17 cellular contexts compared by ENCODE assay signal in genomic region chr2:20663196-20664070, GRCh38. TPM values are rescaled to one million over a fixed set of nuclear protein-coding genes. Genes with fewer than 3 reads are reported as not detected.
DNase-seq lines count a peak whose midpoint lies in the region; ATAC-seq and TF ChIP-seq lines count a peak whose summit lies in the region.
"Had no signal": no experiment of that assay in that cellular context is flagged by ENCODE, and none has a peak within 500 bp of the region (broad histone marks: within the 10 kb centered on the region; RNA-seq: fewer than 3 reads in every experiment).

No MANE protein-coding gene starts in this region.

- H3K4me1 Mint-ChIP-seq in stimulated activated memory B cell treated with anti-CD40 and anti-IgM and Interleukin-4, amounts not matched to agents 10 μg/mL and 1 μg/mL and 100 μg/mL, for 72 hours: peaks cover 51% of the 10 kb centered on the region
- peaks cover 11 to 12% of the 10 kb centered on the region in 2 donors for H3K4me1 Mint-ChIP-seq in immature natural killer cell

- no peak overlapping the region for H3K9ac ChIP-seq in SK-N-SH
- H3K9ac ChIP-seq: BLaER1 treated with 17β-estradiol and CSF1 and Interleukin-3, amounts not matched to agents 10 nM and 100 nM had no signal

- no peaks in the 10 kb centered on the region for H3K79me2 ChIP-seq in SK-N-SH (ENCODE audit: insufficient read depth)

- no peak overlapping the region for H2AFZ ChIP-seq in SK-N-SH (ENCODE audit: low read depth)

- H3K27ac Mint-ChIP-seq in stimulated activated memory B cell treated with anti-CD40 and anti-IgM and Interleukin-4, amounts not matched to agents 10 μg/mL and 1 μg/mL and 100 μg/mL, for 72 hours: peak overlapping the region; percentile 9
- H3K27ac Mint-ChIP-seq in immature natural killer cell: no peak overlapping the region

- no peaks in the 10 kb centered on the region for H3F3A ChIP-seq in SK-N-SH (replicated peaks; ENCODE audit: insufficient read depth)

- no peaks in the 10 kb centered on the region for H4K20me1 ChIP-seq in SK-N-SH (ENCODE audit: insufficient read depth)

- ATAC-seq in SK-N-SH treated with all-trans-retinoic acid at 6 μM for 48 hours (no peak), RWPE2 (ENCODE audit: low read depth) (no peak)
- ATAC-seq in stimulated activated memory B cell treated with anti-CD40 and anti-IgM and Interleukin-4, amounts not matched to agents 10 μg/mL and 1 μg/mL and 100 μg/mL, for 72 hours: no peak

- H3K9me2 ChIP-seq in SK-N-SH: no peaks in the 10 kb centered on the region

- no peak overlapping the region for H3K4me2 ChIP-seq in SK-N-SH
- H3K4me2 ChIP-seq: BLaER1 treated with 17β-estradiol and CSF1 and Interleukin-3, amounts not matched to agents 10 nM and 100 nM had no signal

- 41% methylated on average over 6 of the region's 7 CpGs for WGBS in SK-N-SH (ENCODE audit: low lambda C conversion rate)

- H3K27me3 ChIP-seq in SK-N-SH (ENCODE audit: insufficient read depth) (peaks cover 83% of the 10 kb centered on the region), RWPE2 (ENCODE audit: insufficient read depth, poor library complexity, severe bottlenecking) (peaks cover 61% of the 10 kb centered on the region)
- H3K27me3 ChIP-seq: SJCRH30 had no signal

- no peak overlapping the region for H3K27ac ChIP-seq in SK-N-SH (ENCODE audit: low read depth in 2 of 2, low read length in 1 of 2)
- H3K27ac ChIP-seq in RWPE2 (ENCODE audit: poor library complexity, severe bottlenecking): no peak overlapping the region
- H3K27ac ChIP-seq: BLaER1 treated with 17β-estradiol and CSF1 and Interleukin-3, amounts not matched to agents 10 nM and 100 nM; SJCRH30 had no signal

- no peak for TF ChIP-seq RAD21 in SK-N-SH (IDR thresholded peaks at IDR 0.05; ENCODE audit: low read length)

- DNase-seq in SK-N-SH (peak; percentile 23), RWPE2 (ENCODE audit: low spot score) (peak; percentile 14), kidney tubule cell (ENCODE audit: low spot score) (peak; percentile 84), immature natural killer cell (no peak), ACHN (no peak), NCI-H526 treated with DMSO at 0.1 percent for 48 hours (lab: John Stamatoyannopoulos, UW) (no peak)
- DNase-seq: 8988T, DMS 273 treated with DMSO at 0.1 percent for 48 hours, GOT3, KG1, NCI-H1092 treated with DMSO at 0.1 percent for 48 hours, NCI-H1694, NCI-H2107, SJCRH30 had no signal

- POLR2A ChIA-PET in SK-N-SH (lab: Yijun Ruan, JAX): interaction anchor here (0.5 to 0.6 kb wide), 2 partner anchors 8 to 831 kb away, joined by 3 to 7 read pairs; no protein-coding TSS in a partner anchor

- no peaks in the 10 kb centered on the region for H3K27me3 Mint-ChIP-seq in stimulated activated memory B cell treated with anti-CD40 and anti-IgM and Interleukin-4, amounts not matched to agents 10 μg/mL and 1 μg/mL and 100 μg/mL, for 72 hours
- H3K27me3 Mint-ChIP-seq in immature natural killer cell (ENCODE audit: low read depth in 3 of 3): peaks cover 16 to 28% (median 28%) of the 10 kb centered on the region in 3 donors

- no peak for TF ChIP-seq EP300 in SK-N-SH (IDR thresholded peaks at IDR 0.05; ENCODE audit: borderline replicate concordance in 1 of 2, low read depth in 1 of 2, low read length in 1 of 2)

- H3K4me3 ChIP-seq in SK-N-SH (ENCODE audit: low read depth in 2 of 2, low read length in 1 of 2) (no peak overlapping the region), RWPE2 (ENCODE audit: severe bottlenecking) (no peak overlapping the region)
- H3K4me3 ChIP-seq: BLaER1 treated with 17β-estradiol and CSF1 and Interleukin-3, amounts not matched to agents 10 nM and 100 nM; SJCRH30 had no signal

- H3K9me3 Mint-ChIP-seq in stimulated activated memory B cell treated with anti-CD40 and anti-IgM and Interleukin-4, amounts not matched to agents 10 μg/mL and 1 μg/mL and 100 μg/mL, for 72 hours: no peaks in the 10 kb centered on the region
- no peaks in the 10 kb centered on the region for H3K9me3 Mint-ChIP-seq in immature natural killer cell

- no peaks in the 10 kb centered on the region for H3K36me3 Mint-ChIP-seq in stimulated activated memory B cell treated with anti-CD40 and anti-IgM and Interleukin-4, amounts not matched to agents 10 μg/mL and 1 μg/mL and 100 μg/mL, for 72 hours
- no peaks in the 10 kb centered on the region for H3K36me3 Mint-ChIP-seq in immature natural killer cell

- CTCF ChIA-PET in SK-N-SH (lab: Yijun Ruan, JAX): interaction anchor here (0.6 to 9.8 kb wide), 11 partner anchors 11 to 453 kb away, joined by 3 to 427 read pairs (median 40); partner anchors contain the start of gene HS1BP3

- in situ Hi-C loops in ACHN (cut with HindIII; ENCODE audit: low pct_ligation_motif_present, low pct_unique_long_range_greater_than_20kb, low sequenced_read_pairs): no loop called here

- H3K9me3 ChIP-seq in SK-N-SH: no peaks in the 10 kb centered on the region
- no peaks in the 10 kb centered on the region for H3K9me3 ChIP-seq in RWPE2 (ENCODE audit: severe bottlenecking)
- H3K9me3 ChIP-seq: BLaER1 treated with 17β-estradiol and CSF1 and Interleukin-3, amounts not matched to agents 10 nM and 100 nM; SJCRH30 had no signal

- TF ChIP-seq CTCF in SK-N-SH (IDR thresholded peaks at IDR 0.05) (no peak), RWPE2 (IDR thresholded peaks at IDR 0.05; ENCODE audit: poor library complexity, severe bottlenecking) (no peak)

- H3K4me3 Mint-ChIP-seq in stimulated activated memory B cell treated with anti-CD40 and anti-IgM and Interleukin-4, amounts not matched to agents 10 μg/mL and 1 μg/mL and 100 μg/mL, for 72 hours: no peak overlapping the region
- H3K4me3 Mint-ChIP-seq in immature natural killer cell: no peak overlapping the region

- H3K36me3 ChIP-seq in SK-N-SH (replicated peaks in 1 of 2; ENCODE audit: control insufficient read depth in 1 of 2, insufficient read depth in 2 of 2, low read length in 1 of 2) (no peaks in the 10 kb centered on the region), RWPE2 (ENCODE audit: low read depth) (no peaks in the 10 kb centered on the region)
- H3K36me3 ChIP-seq: BLaER1 treated with 17β-estradiol and CSF1 and Interleukin-3, amounts not matched to agents 10 nM and 100 nM; SJCRH30 had no signal

- H3K4me1 ChIP-seq in SK-N-SH (ENCODE audit: control insufficient read depth in 1 of 2, insufficient read depth in 2 of 2, low read depth in 1 of 2, low read length in 1 of 2) (peaks cover 0 to 17% of the 10 kb centered on the region in 2 experiments; a peak in 2 of 4 replicates), RWPE2 (ENCODE audit: insufficient read depth, poor library complexity, severe bottlenecking) (no peaks in the 10 kb centered on the region)
- H3K4me1 ChIP-seq: SJCRH30 had no signal

TF ChIP-seq in SK-N-SH, 30 proteins besides CTCF, POLR2A, EP300 and RAD21 (continues in another document):
- TF ChIP-seq MXI1 (IDR thresholded peaks at IDR 0.05; ENCODE audit: low read depth, low read length) (no peak), PBX3 (IDR thresholded peaks at IDR 0.05) (no peak), FOSL2 (IDR thresholded peaks at IDR 0.05; ENCODE audit: borderline replicate concordance, low read depth) (no peak), RXRA (IDR thresholded peaks at IDR 0.05; ENCODE audit: borderline replicate concordance, low read depth) (no peak), EZH2phosphoT487 (IDR thresholded peaks at IDR 0.05; ENCODE audit: borderline replicate concordance, low read depth) (no peak), GABPA (IDR thresholded peaks at IDR 0.05; ENCODE audit: low read depth) (no peak), GATA2 (CRISPR knock-in tag; IDR thresholded peaks at IDR 0.05) (no peak), CHD2 (IDR thresholded peaks at IDR 0.05; ENCODE audit: low read length, partially characterized antibody) (no peak), RFX5 (IDR thresholded peaks at IDR 0.05; ENCODE audit: low read length) (no peak), SMC3 (IDR thresholded peaks at IDR 0.05; ENCODE audit: low read depth, low read length) (no peak)

TF ChIP-seq in SK-N-SH treated with all-trans-retinoic acid at 6 μM for 48 hours, 23 proteins besides CTCF, POLR2A, EP300 and RAD21:
- TF ChIP-seq TCF4 (CRISPR knock-in tag; IDR thresholded peaks at IDR 0.05; ENCODE audit: borderline replicate concordance) (no peak), POU6F1 (CRISPR knock-in tag; IDR thresholded peaks at IDR 0.05; ENCODE audit: borderline replicate concordance, low read depth) (no peak), SNAI2 (CRISPR knock-in tag; IDR thresholded peaks at IDR 0.05) (no peak), ARNTL (CRISPR knock-in tag; IDR thresholded peaks at IDR 0.05; ENCODE audit: borderline replicate concordance, low read depth) (no peak), ZNF8 (CRISPR knock-in tag; IDR thresholded peaks at IDR 0.05) (no peak), ZC3H10 (CRISPR knock-in tag; IDR thresholded peaks at IDR 0.05) (no peak), PPARA (CRISPR knock-in tag; IDR thresholded peaks at IDR 0.05; ENCODE audit: borderline replicate concordance) (no peak)

RNA-seq across cellular contexts. Expression of gene GDF7, which starts 3.5 kb away (rescaled TPM):
- polyA plus RNA-seq in SK-N-SH (2012; rRNA removed) (0.02 and 0.03 TPM in 2 replicates), immature natural killer cell (not detected)
- 0.04 TPM in 2 replicates for polyA plus RNA-seq in SK-N-SH (2012; cell fraction: cytosol; rRNA removed)
- polyA plus RNA-seq in SK-N-SH (2012; cell fraction: nucleus; rRNA removed): 0.19 TPM in 2 replicates

RNA-seq across cellular contexts. Expression of gene HS1BP3, which starts 12.5 kb away (rescaled TPM):
- 18.7 and 20.1 TPM in 2 replicates for polyA plus RNA-seq in SK-N-SH (2012; rRNA removed)
- 9.8 and 14.2 TPM in 2 replicates for polyA plus RNA-seq in SK-N-SH (2012; cell fraction: cytosol; rRNA removed)
- polyA plus RNA-seq in SK-N-SH (2012; cell fraction: nucleus; rRNA removed): 47.9 and 49.4 TPM in 2 replicates
- 10 to 100 TPM; 19.2 to 31.1 (median 25.3) TPM for polyA plus RNA-seq in immature natural killer cell

Comparison
In these comparisons a context has a peak if more than half of its experiments do, and no peak if none do; other contexts are left out.
1. DNase-seq: peak in SK-N-SH (single experiment), RWPE2 (single experiment) and kidney tubule cell (single experiment); none in immature natural killer cell (0 of 3), ACHN (single experiment) and NCI-H526 treated with DMSO at 0.1 percent for 48 hours (single experiment).